Comparison of ENCODE assay signal across 8 cellular contexts in the genomic region with DNA sequence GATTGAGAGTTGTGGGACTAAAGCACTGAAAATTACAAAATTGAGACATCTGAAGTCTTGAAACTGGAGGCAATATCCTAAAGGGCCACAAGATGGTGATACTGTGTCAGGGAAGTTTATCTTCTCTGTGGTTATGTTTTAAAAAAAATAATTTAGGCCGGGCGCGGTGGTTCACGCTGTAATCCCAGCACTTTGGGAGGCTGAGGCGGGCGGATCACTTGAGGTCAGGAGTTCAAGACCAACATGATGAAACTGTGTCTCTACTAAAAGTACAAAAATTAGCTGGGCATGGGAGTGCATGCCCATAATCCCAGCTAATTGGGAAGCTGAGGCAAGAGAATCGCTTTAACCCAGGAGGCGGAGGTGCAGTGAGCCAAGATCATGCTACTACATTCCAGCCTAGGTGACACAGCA. TPM values are rescaled to one million over a fixed set of nuclear protein-coding genes. Genes with fewer than 3 reads are reported as not detected.
DNase-seq lines count a peak whose midpoint lies in the region; ATAC-seq, FAIRE-seq and TF ChIP-seq lines count a peak whose summit lies in the region.

No MANE protein-coding gene starts in this region.

- H3K27ac Mint-ChIP-seq in activated B cell treated with CpG ODN at 0.5 μM for 24 hours (no peak overlapping the region), neural progenitor cell (no peak overlapping the region)

- H3K9me3 Mint-ChIP-seq in activated B cell treated with CpG ODN at 0.5 μM for 24 hours (no peaks in the 10 kb centered on the region), neural progenitor cell (no peaks in the 10 kb centered on the region)

- no peak overlapping the region for H3K9ac ChIP-seq in neural progenitor cell

- peaks cover 2% of the 10 kb centered on the region for H3K4me1 Mint-ChIP-seq in activated B cell treated with CpG ODN at 0.5 μM for 24 hours
- H3K4me1 Mint-ChIP-seq in neural progenitor cell: peaks cover 3% of the 10 kb centered on the region

- H3K4me2 ChIP-seq in neural progenitor cell: no peak overlapping the region

- ATAC-seq in HG02678 (IDR thresholded peaks at IDR 0.05; ENCODE audit: unreplicated experiment) (peak; percentile 68), activated B cell treated with CpG ODN at 0.5 μM for 24 hours (ENCODE audit: low read depth) (peak; percentile 68)

- TF ChIP-seq CTCF in GM10248 (IDR thresholded peaks at IDR 0.05; ENCODE audit: control extremely low read depth, extremely low read depth, low read depth, missing control alignments) (peak; percentile 66), activated B cell treated with CpG ODN at 0.5 μM for 24 hours (IDR thresholded peaks at IDR 0.05) (no peak), fibroblast of the aortic adventitia (IDR thresholded peaks at IDR 0.05; ENCODE audit: insufficient read depth, low read length) (peak; percentile 82), neural progenitor cell (IDR thresholded peaks at IDR 0.05) (peak; percentile 65)

- peaks cover 31% of the 10 kb centered on the region for H3K36me3 Mint-ChIP-seq in activated B cell treated with CpG ODN at 0.5 μM for 24 hours (ENCODE audit: low read depth)
- H3K36me3 Mint-ChIP-seq in neural progenitor cell: peaks cover 2% of the 10 kb centered on the region

- DNase-seq in GM10248 (ENCODE audit: extremely low spot score) (peak; percentile 46), NCI-H1694 treated with DMSO at 0.1 percent for 48 hours (lab: John Stamatoyannopoulos, UW) (peak; percentile 62), activated B cell treated with CpG ODN at 0.5 μM for 24 hours (no peak), fibroblast of the aortic adventitia (ENCODE audit: low read depth) (peak; percentile 82), neural progenitor cell (ENCODE audit: low spot score) (peak; percentile 36)
- no peak for DNase-seq in NK-92 treated with Interleukin-12 subunit alpha and Interleukin-12 subunit beta, amount 100 ng/mL, for 24 hours (lab: John Stamatoyannopoulos, UW)

- no peaks in the 10 kb centered on the region for H3K79me2 ChIP-seq in neural progenitor cell (ENCODE audit: low read depth)

- H3K4me3 Mint-ChIP-seq in activated B cell treated with CpG ODN at 0.5 μM for 24 hours (no peak overlapping the region), neural progenitor cell (no peak overlapping the region)

- no peak overlapping the region for H2AFZ ChIP-seq in neural progenitor cell (replicated peaks)

- no peak overlapping the region for H3K27ac ChIP-seq in neural progenitor cell

- H3K9me3 ChIP-seq in neural progenitor cell (ENCODE audit: low read depth): no peaks in the 10 kb centered on the region

- no peaks in the 10 kb centered on the region for H4K20me1 ChIP-seq in neural progenitor cell (ENCODE audit: low read depth)

- CTCF ChIA-PET in GM10248 (lab: Yijun Ruan, JAX) (interaction anchor here (0.7 to 3.2 kb wide), 27 partner anchors 10 to 485 kb away, joined by 3 to 21 read pairs (median 4); a partner anchor contains a TSS), activated B cell treated with CpG ODN at 0.5 μM for 24 hours (lab: Charles Lee) (interaction anchor here (0.6 to 2.4 kb wide), 10 partner anchors 16 to 485 kb away, joined by 3 to 29 read pairs (median 3); no protein-coding TSS in a partner anchor)

- H3F3A ChIP-seq in neural progenitor cell (ENCODE audit: low read depth): peaks cover 3% of the 10 kb centered on the region

- H3K27me3 ChIP-seq in neural progenitor cell: no peaks in the 10 kb centered on the region

- H3K4me1 ChIP-seq in neural progenitor cell: no peaks in the 10 kb centered on the region

- peaks cover 11% of the 10 kb centered on the region for H3K36me3 ChIP-seq in neural progenitor cell

- H3K4me3 ChIP-seq in fibroblast of the aortic adventitia (ENCODE audit: low read depth, low read length) (no peak overlapping the region), neural progenitor cell (no peak overlapping the region)

- intact Hi-C loops in activated B cell treated with CpG ODN at 0.5 μM for 24 hours (cut with micrococcal nuclease): loop anchor here (1.0 kb wide), 5 partner anchors 19 to 1065 kb away; no protein-coding TSS in a partner anchor

- H3K27me3 Mint-ChIP-seq in activated B cell treated with CpG ODN at 0.5 μM for 24 hours (no peaks in the 10 kb centered on the region), neural progenitor cell (ENCODE audit: insufficient read depth, low read depth) (no peaks in the 10 kb centered on the region)

- FAIRE-seq in A204.1 (lab: Jason Lieb, UNC): peak; percentile 49

- POLR2A ChIA-PET in GM10248 (lab: Yijun Ruan, JAX): interaction anchor here (0.6 kb wide), 1 partner anchor 203 kb away, joined by 4 read pairs; no protein-coding TSS in a partner anchor
- POLR2A ChIA-PET in activated B cell treated with CpG ODN at 0.5 μM for 24 hours (lab: Charles Lee): interaction anchor here (1.3 kb wide), 1 partner anchor 19 kb away, joined by 5 read pairs; no protein-coding TSS in a partner anchor

RNA-seq across cellular contexts. Expression of a gene that starts 17.9 kb away (rescaled TPM):
- total RNA-seq in activated B cell treated with CpG ODN at 0.5 μM for 24 hours (52.0 and 55.6 TPM in 2 replicates), fibroblast of the aortic adventitia (ENCODE audit: low replicate concordance) (15.2 and 27.7 TPM in 2 replicates), neural progenitor cell (ENCODE audit: low replicate concordance) (18.6 and 33.1 TPM in 2 replicates)

RNA-seq across cellular contexts. Expression of a gene that starts 55.9 kb away (rescaled TPM):
- total RNA-seq in activated B cell treated with CpG ODN at 0.5 μM for 24 hours (27.2 and 27.7 TPM in 2 replicates), fibroblast of the aortic adventitia (ENCODE audit: low replicate concordance) (76.4 and 157 TPM in 2 replicates), neural progenitor cell (ENCODE audit: low replicate concordance) (32.1 and 50.1 TPM in 2 replicates)

Comparison
In these comparisons a context has a peak if more than half of its experiments do, and no peak if none do; other contexts are left out.
1. DNase-seq: peak in GM10248 (single experiment), NCI-H1694 treated with DMSO at 0.1 percent for 48 hours (single experiment), fibroblast of the aortic adventitia (single experiment) and neural progenitor cell (single experiment); none in activated B cell treated with CpG ODN at 0.5 μM for 24 hours (single experiment) and NK-92 treated with Interleukin-12 subunit alpha and Interleukin-12 subunit beta, amount 100 ng/mL, for 24 hours (single experiment).